Comparison of ENCODE assay signal across 10 cellular contexts in the genomic region with DNA sequence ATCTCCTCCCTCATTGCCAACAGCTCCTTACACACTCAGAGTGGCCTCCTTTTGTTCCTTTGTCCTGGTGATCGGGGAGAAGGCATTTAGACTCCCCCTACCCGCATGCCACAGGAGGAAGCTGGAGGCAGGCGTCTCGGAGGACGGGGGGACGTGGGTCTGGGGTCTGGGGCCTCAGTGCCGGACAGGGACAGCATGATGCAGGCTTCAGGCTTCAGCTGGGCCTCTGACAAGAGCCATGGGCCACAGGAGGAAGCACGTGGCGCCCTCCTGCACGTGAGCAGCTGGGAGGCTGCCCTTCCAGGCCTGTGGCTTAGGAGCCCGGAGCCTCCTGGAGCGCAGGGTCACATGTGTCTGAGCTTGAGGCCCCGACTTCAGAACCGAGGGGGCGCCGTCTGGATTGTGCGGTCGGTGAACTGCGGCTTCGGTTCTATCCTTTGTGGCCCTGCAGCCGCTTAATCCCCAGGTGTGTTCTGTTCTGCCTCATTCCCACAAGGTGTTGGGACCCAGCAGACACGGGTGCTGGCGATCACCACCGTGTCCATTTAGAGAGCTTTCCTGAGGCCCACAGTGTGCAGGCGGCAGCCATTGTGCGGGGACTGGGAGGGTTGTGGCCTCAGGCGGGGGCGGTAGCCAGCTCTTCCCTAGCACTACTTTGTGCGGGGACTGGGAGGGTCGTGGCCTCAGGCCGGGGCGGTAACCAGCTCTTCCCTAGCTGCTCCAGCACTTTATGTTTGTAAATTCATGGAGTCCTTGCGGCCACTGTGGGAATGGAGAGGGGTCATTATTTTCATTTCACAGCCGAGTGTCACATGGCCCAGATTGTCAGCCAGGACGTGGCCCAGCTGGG.
DNase-seq lines count a peak whose midpoint lies in the region; ATAC-seq and TF ChIP-seq lines count a peak whose summit lies in the region.
"Had no signal": no experiment of that assay in that cellular context is flagged by ENCODE, and none has a peak within 500 bp of the region (broad histone marks: within the 10 kb centered on the region; RNA-seq: fewer than 3 reads in every experiment).

No MANE protein-coding gene starts in this region.

- H3K36me3 Mint-ChIP-seq in glutamatergic neuron (ENCODE audit: unreplicated experiment), result peaks cover 6% of the 10 kb centered on the region
- H3K36me3 Mint-ChIP-seq in type B pancreatic cell, result no peaks in the 10 kb centered on the region
- H3K36me3 Mint-ChIP-seq: natural killer cell treated with Interleukin-12 subunit alpha and Interleukin-12 subunit beta and Interleukin-15 and Interleukin-18, amount 100 ng/mL, for 72 hours had no signal

- H3K4me3 ChIP-seq in WERI-Rb-1 (ENCODE audit: low read depth, low read length) (no peak overlapping the region), lower lobe of right lung (no peak overlapping the region), brain microvascular endothelial cell (ENCODE audit: low read depth, low read length) (no peak overlapping the region)

- TF ChIP-seq CTCF in WERI-Rb-1 (IDR thresholded peaks at IDR 0.05; ENCODE audit: low read depth, low read length) (no peak), glutamatergic neuron (IDR thresholded peaks at IDR 0.05; ENCODE audit: partially characterized antibody, unreplicated experiment) (no peak), lower lobe of right lung (IDR thresholded peaks at IDR 0.05) (no peak), type B pancreatic cell (conservative IDR thresholded peaks at IDR 0.05) (no peak), brain microvascular endothelial cell (IDR thresholded peaks at IDR 0.05; ENCODE audit: low read depth, low read length, missing control alignments) (no peak)

- H3K9me3 ChIP-seq in WERI-Rb-1 (ENCODE audit: severe bottlenecking), result no peaks in the 10 kb centered on the region
- H3K9me3 ChIP-seq in lower lobe of right lung, result no peaks in the 10 kb centered on the region

- H3K27me3 Mint-ChIP-seq in glutamatergic neuron (ENCODE audit: unreplicated experiment) (peaks cover 2% of the 10 kb centered on the region), type B pancreatic cell (no peaks in the 10 kb centered on the region)

- no peaks in the 10 kb centered on the region for H3K36me3 ChIP-seq in WERI-Rb-1
- H3K36me3 ChIP-seq in lower lobe of right lung, result peaks cover 20% of the 10 kb centered on the region
- no peaks in the 10 kb centered on the region for H3K36me3 ChIP-seq in brain microvascular endothelial cell (replicated peaks)

- H3K27ac Mint-ChIP-seq in glutamatergic neuron (ENCODE audit: unreplicated experiment), result peak overlapping the region; percentile 66
- H3K27ac Mint-ChIP-seq in type B pancreatic cell, result no peak overlapping the region
- H3K27ac Mint-ChIP-seq: activated naive CD4-positive, alpha-beta T cell treated with anti-CD3 and anti-CD28 coated beads for 36 hours; natural killer cell treated with Interleukin-12 subunit alpha and Interleukin-12 subunit beta and Interleukin-15 and Interleukin-18, amount 100 ng/mL, for 72 hours had no signal

- no peak overlapping the region for H3K4me3 Mint-ChIP-seq in glutamatergic neuron (ENCODE audit: unreplicated experiment)
- H3K4me3 Mint-ChIP-seq in type B pancreatic cell, result no peak overlapping the region
- H3K4me3 Mint-ChIP-seq: activated naive CD4-positive, alpha-beta T cell treated with anti-CD3 and anti-CD28 coated beads for 36 hours; natural killer cell treated with Interleukin-12 subunit alpha and Interleukin-12 subunit beta and Interleukin-15 and Interleukin-18, amount 100 ng/mL, for 72 hours had no signal

- H3K27me3 ChIP-seq in WERI-Rb-1 (ENCODE audit: insufficient read depth, low read depth, severe bottlenecking) (no peaks in the 10 kb centered on the region), lower lobe of right lung (ENCODE audit: low read depth) (peaks cover 8% of the 10 kb centered on the region), brain microvascular endothelial cell (replicated peaks) (no peaks in the 10 kb centered on the region)

- ATAC-seq in lower lobe of right lung, result peak in 1 of 2 donors; percentile 9
- ATAC-seq in HG02678 (IDR thresholded peaks at IDR 0.05; ENCODE audit: unreplicated experiment), result no peak

- peaks cover 29% of the 10 kb centered on the region for H3K4me1 ChIP-seq in lower lobe of right lung

- DNase-seq in WERI-Rb-1 (peak; percentile 11), glutamatergic neuron (peak; percentile 38), lower lobe of right lung (no peak), type B pancreatic cell (ENCODE audit: extremely low spot score, unreplicated experiment) (peak; percentile 66), brain microvascular endothelial cell (no peak), activated gamma-delta T cell treated with Interleukin-2 at 50 U/mL for 16 hours (no peak)
- DNase-seq in stimulated activated CD4-positive, alpha-beta T cell treated with anti-CD3 and anti-CD28 coated beads, Interleukin-15, amount 100 ng/mL, for 24 hours, result no peak

- peaks cover 5% of the 10 kb centered on the region for H3K9me3 Mint-ChIP-seq in glutamatergic neuron (ENCODE audit: unreplicated experiment)
- no peaks in the 10 kb centered on the region for H3K9me3 Mint-ChIP-seq in type B pancreatic cell
- H3K9me3 Mint-ChIP-seq: activated naive CD4-positive, alpha-beta T cell treated with anti-CD3 and anti-CD28 coated beads for 36 hours; natural killer cell treated with Interleukin-12 subunit alpha and Interleukin-12 subunit beta and Interleukin-15 and Interleukin-18, amount 100 ng/mL, for 72 hours had no signal

- intact Hi-C loops in lower lobe of right lung (cut with DNase I), result no loop called here

- H3K27ac ChIP-seq in WERI-Rb-1 (peak overlapping the region; percentile 12; the same call in 1 of the 2 replicates), lower lobe of right lung (peak overlapping the region; percentile 25), brain microvascular endothelial cell (no peak overlapping the region)

- in situ Hi-C loops in brain microvascular endothelial cell (cut with HindIII; ENCODE audit: low pct_ligation_motif_present, low sequenced_read_pairs), result no loop called here

- H3K4me1 Mint-ChIP-seq in glutamatergic neuron (ENCODE audit: low read depth, unreplicated experiment), result peaks cover 9% of the 10 kb centered on the region
- peaks cover 6% of the 10 kb centered on the region for H3K4me1 Mint-ChIP-seq in type B pancreatic cell (ENCODE audit: unreplicated experiment)

Comparison
In these comparisons a context has a peak if more than half of its experiments do, and no peak if none do; other contexts are left out.
1. DNase-seq: peak in WERI-Rb-1 (single experiment), glutamatergic neuron (single experiment) and type B pancreatic cell (single experiment); none in lower lobe of right lung (single experiment), brain microvascular endothelial cell (single experiment), stimulated activated CD4-positive, alpha-beta T cell treated with anti-CD3 and anti-CD28 coated beads, Interleukin-15, amount 100 ng/mL, for 24 hours (single experiment) and activated gamma-delta T cell treated with Interleukin-2 at 50 U/mL for 16 hours (single experiment).